In genomic region chr3:193637831-193638230, GRCh38 we compare ENCODE assay signal across 24 cellular contexts.
"Had no signal": no experiment of that assay in that cellular context is flagged by ENCODE, and none has a peak within 500 bp of the region (broad histone marks: within the 10 kb centered on the region; RNA-seq: fewer than 3 reads in every experiment).

No MANE protein-coding gene starts in this region.

- H3K27ac ChIP-seq: adrenal gland, VCaP had no signal

- DNase-seq: activated CD4-positive, alpha-beta memory T cell treated with anti-CD3 and anti-CD28 coated beads, Interleukin-2, amount 10 ng/mL, durations not matched to agents 7 days and 5 days; activated CD4-positive, alpha-beta T cell treated with anti-CD3 and anti-CD28 coated beads, Interleukin-2, amount 50 U/mL, for 1 hour; activated CD4-positive, CD25-positive, alpha-beta regulatory T cell; activated naive CD4-positive, alpha-beta T cell treated with anti-CD3 and anti-CD28 coated beads, Interleukin-2, amount 50 U/mL, for 16 hours; activated naive CD8-positive, alpha-beta T cell treated with anti-CD3 and anti-CD28 coated beads, Interleukin-2, amount 10 ng/mL, durations not matched to agents 7 days and 5 days; activated T-cell treated with anti-CD3 and anti-CD28 coated beads for 4 hours; activated T-cell treated with anti-CD3 and anti-CD28 coated beads, Interleukin-2, amount 50 U/mL, for 72 hours; adrenal gland; aorta; Karpas-422; NCI-H1092; NCI-H1417; NCI-H1930; NCI-H2107; NCI-H2171 treated with DMSO at 0.1 percent for 48 hours; NCI-H226; NCI-H526; NCI-H774; SK-N-SH; T-helper 1 cell had no signal

- H3K9ac ChIP-seq: SK-N-SH had no signal

- ATAC-seq: activated T-cell treated with anti-CD3 and anti-CD28 coated beads, Interleukin-2, amount 50 U/mL, for 72 hours; K562; Right ventricle myocardium inferior had no signal

- FAIRE-seq: bronchial epithelial cell, K562 had no signal

- H3K9me3 ChIP-seq: adrenal gland, SK-N-SH had no signal

- H3K4me3 ChIP-seq: adrenal gland, K562 had no signal

- H3K4me1 ChIP-seq: adrenal gland had no signal

- H3K27me3 ChIP-seq: adrenal gland had no signal
